16 cellular contexts compared by ENCODE assay signal in the genomic region with DNA sequence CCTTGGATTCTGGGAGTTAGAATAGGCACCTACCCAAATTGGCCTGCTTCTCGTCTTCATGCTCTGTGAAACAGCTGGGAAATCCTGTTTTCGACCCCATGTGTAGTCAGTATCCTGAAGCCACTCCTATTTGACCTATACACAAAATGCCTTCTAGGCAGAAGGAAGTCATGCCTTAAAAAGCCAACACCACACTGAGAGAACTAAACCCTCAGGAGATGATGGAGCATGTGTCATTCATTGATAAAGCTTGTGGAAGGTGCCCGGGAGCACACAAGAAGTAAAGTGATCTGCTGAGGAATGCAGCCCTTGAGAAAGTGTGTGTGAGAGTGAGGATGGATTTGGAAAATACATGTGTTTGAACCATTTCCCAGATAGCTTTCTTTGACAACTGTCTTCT.
"Had no signal": no experiment of that assay in that cellular context is flagged by ENCODE, and none has a peak within 500 bp of the region (broad histone marks: within the 10 kb centered on the region; RNA-seq: fewer than 3 reads in every experiment).

No MANE protein-coding gene starts in this region.

- H3K4me1 ChIP-seq: ascending aorta, esophagus muscularis mucosa, lower lobe of right lung, tibial artery, vagina had no signal

- H3K27ac Mint-ChIP-seq: activated T-cell treated with anti-CD3 and anti-CD28 coated beads, Interleukin-2, amount 50 U/mL, for 72 hours; natural killer cell treated with Interleukin-12 subunit alpha and Interleukin-12 subunit beta and Interleukin-15 and Interleukin-18, amount 100 ng/mL, for 72 hours; stimulated activated naive B cell treated with anti-CD40 and anti-IgM and Interleukin-4, amounts not matched to agents 10 μg/mL and 1 μg/mL and 100 μg/mL, for 72 hours had no signal

- H3K4me3 Mint-ChIP-seq: activated T-cell treated with anti-CD3 and anti-CD28 coated beads, Interleukin-2, amount 50 U/mL, for 72 hours; natural killer cell treated with Interleukin-12 subunit alpha and Interleukin-12 subunit beta and Interleukin-15 and Interleukin-18, amount 100 ng/mL, for 72 hours; stimulated activated naive B cell treated with anti-CD40 and anti-IgM and Interleukin-4, amounts not matched to agents 10 μg/mL and 1 μg/mL and 100 μg/mL, for 72 hours had no signal

- H3K4me1 Mint-ChIP-seq: stimulated activated naive B cell treated with anti-CD40 and anti-IgM and Interleukin-4, amounts not matched to agents 10 μg/mL and 1 μg/mL and 100 μg/mL, for 72 hours had no signal

- H3K36me3 Mint-ChIP-seq: natural killer cell treated with Interleukin-12 subunit alpha and Interleukin-12 subunit beta and Interleukin-15 and Interleukin-18, amount 100 ng/mL, for 72 hours; stimulated activated naive B cell treated with anti-CD40 and anti-IgM and Interleukin-4, amounts not matched to agents 10 μg/mL and 1 μg/mL and 100 μg/mL, for 72 hours had no signal

- H3K27me3 Mint-ChIP-seq: stimulated activated naive B cell treated with anti-CD40 and anti-IgM and Interleukin-4, amounts not matched to agents 10 μg/mL and 1 μg/mL and 100 μg/mL, for 72 hours had no signal

- H3K27me3 ChIP-seq: ascending aorta, esophagus muscularis mucosa, tibial artery, vagina had no signal

- ATAC-seq: activated CD4-positive, CD25-positive, alpha-beta regulatory T cell treated with anti-CD3 and anti-CD28 coated beads, Interleukin-2, amount 50 U/mL, for 24 hours; activated T-cell treated with anti-CD3 and anti-CD28 coated beads, Interleukin-2, amount 50 U/mL, for 72 hours; lower lobe of right lung; natural killer cell treated with Interleukin-12 subunit alpha and Interleukin-12 subunit beta and Interleukin-15 and Interleukin-18, amount 100 ng/mL, for 72 hours; sciatic nerve; stimulated activated naive B cell treated with anti-CD40 and anti-IgM and Interleukin-4, amounts not matched to agents 10 μg/mL and 1 μg/mL and 100 μg/mL, for 72 hours had no signal

- H3K9me3 ChIP-seq: ascending aorta, esophagus muscularis mucosa, lower lobe of right lung, tibial artery, vagina had no signal

- H3K36me3 ChIP-seq: ascending aorta, esophagus muscularis mucosa, lower lobe of right lung, tibial artery, vagina had no signal

- H3K27ac ChIP-seq: ascending aorta, esophagus muscularis mucosa, lower lobe of right lung, tibial artery, vagina had no signal

- H3K9me3 Mint-ChIP-seq: activated T-cell treated with anti-CD3 and anti-CD28 coated beads, Interleukin-2, amount 50 U/mL, for 72 hours; natural killer cell treated with Interleukin-12 subunit alpha and Interleukin-12 subunit beta and Interleukin-15 and Interleukin-18, amount 100 ng/mL, for 72 hours; stimulated activated naive B cell treated with anti-CD40 and anti-IgM and Interleukin-4, amounts not matched to agents 10 μg/mL and 1 μg/mL and 100 μg/mL, for 72 hours had no signal

- DNase-seq: activated effector memory CD4-positive, alpha-beta T cell treated with anti-CD3 and anti-CD28 coated beads, Interleukin-2, amount 50 U/mL, for 16 hours; activated naive CD4-positive, alpha-beta T cell treated with anti-CD3 and anti-CD28 coated beads, Interleukin-2, amount 50 U/mL, for 16 hours; activated T-cell treated with anti-CD3 and anti-CD28 coated beads, Interleukin-2, amount 50 U/mL, for 72 hours; cerebellar nuclear complex; effector CD4-positive, alpha-beta T cell; lower lobe of right lung; stimulated activated naive B cell treated with anti-CD40 and anti-IgM and Interleukin-4, amounts not matched to agents 10 μg/mL and 1 μg/mL and 100 μg/mL, for 72 hours; T1000; tibial artery had no signal

- H3K4me2 ChIP-seq: smooth muscle cell had no signal

- H3K4me3 ChIP-seq: ascending aorta, esophagus muscularis mucosa, lower lobe of right lung, smooth muscle cell, tibial artery, vagina had no signal
